8 cellular contexts compared by ENCODE assay signal in the genomic region with DNA sequence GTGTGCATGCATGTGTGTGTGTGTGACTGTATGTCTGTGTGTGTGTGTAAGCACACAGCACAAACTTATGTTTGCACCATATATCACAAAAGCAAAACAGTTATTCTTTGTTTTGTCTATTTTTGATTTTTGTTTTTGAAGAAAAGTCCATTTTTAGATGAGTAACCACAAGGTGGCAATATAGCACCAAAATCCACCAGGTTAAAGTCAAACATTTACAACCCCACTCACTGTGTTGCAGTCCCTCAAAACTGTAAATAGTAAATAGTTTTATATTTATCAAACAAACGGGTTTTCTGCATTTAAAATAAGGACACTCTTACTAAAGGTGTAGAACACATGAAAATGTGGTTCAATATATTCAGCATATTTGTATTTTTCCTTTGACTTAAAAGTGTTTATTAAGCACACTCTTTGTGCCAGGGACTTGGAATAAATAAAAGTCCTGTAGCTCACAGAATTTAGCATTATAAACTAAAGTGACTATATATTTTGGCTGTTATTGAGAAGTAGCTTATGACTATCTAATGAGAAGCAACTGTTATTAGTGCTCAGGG.
DNase-seq lines count a peak whose midpoint lies in the region; ATAC-seq, FAIRE-seq and TF ChIP-seq lines count a peak whose summit lies in the region.

No MANE protein-coding gene starts in this region.

- no peak overlapping the region for H3K9ac ChIP-seq in SU-DHL-6 (ENCODE audit: low read length)

- no peaks in the 10 kb centered on the region for H4K20me1 ChIP-seq in SU-DHL-6 (ENCODE audit: low read depth, low read length)

- no peak overlapping the region for H2AFZ ChIP-seq in SU-DHL-6 (ENCODE audit: low read depth, low read length, severe bottlenecking)

- ATAC-seq in HG02623 (IDR thresholded peaks at IDR 0.05; ENCODE audit: unreplicated experiment) (no peak), GM19397 (IDR thresholded peaks at IDR 0.05; ENCODE audit: unreplicated experiment) (no peak)

- H3K79me2 ChIP-seq in SU-DHL-6 (ENCODE audit: insufficient read depth, low read length) = no peaks in the 10 kb centered on the region

- no peak overlapping the region for H3K4me3 Mint-ChIP-seq in HFFc6

- H3K27ac Mint-ChIP-seq in HFFc6 = no peak overlapping the region

- H3K9me3 Mint-ChIP-seq in HFFc6 = no peaks in the 10 kb centered on the region

- peaks cover 7% of the 10 kb centered on the region; the same call in 1 of the 2 replicates for H3K4me1 Mint-ChIP-seq in HFFc6 (ENCODE audit: low read depth)

- H3K27me3 Mint-ChIP-seq in HFFc6 (ENCODE audit: insufficient read depth) = peaks cover 8% of the 10 kb centered on the region; the same call in 1 of the 2 replicates

- no peaks in the 10 kb centered on the region for H3K36me3 Mint-ChIP-seq in HFFc6 (ENCODE audit: low read depth)

- no peaks in the 10 kb centered on the region for H3K27me3 ChIP-seq in SU-DHL-6 (ENCODE audit: low read length)

- DNase-seq in D721Med (ENCODE audit: insufficient read length, low spot score) = no peak
- peak; percentile 12 for DNase-seq in HFFc6
- peak; percentile 11 for DNase-seq in iPS-NIHi11 (ENCODE audit: low spot score)
- no peak for DNase-seq in mesenteric fat pad (ENCODE audit: low spot score)
- DNase-seq in activated CD8-positive, alpha-beta memory T cell treated with anti-CD3 and anti-CD28 coated beads for 24 hours = no peak

- no peak overlapping the region for H3K4me2 ChIP-seq in SU-DHL-6 (ENCODE audit: low read depth, low read length, poor library complexity, severe bottlenecking)

- no peaks in the 10 kb centered on the region for H3K9me3 ChIP-seq in SU-DHL-6 (ENCODE audit: insufficient read depth, low read length)

- H3F3A ChIP-seq in SU-DHL-6 (ENCODE audit: insufficient read depth) = no peaks in the 10 kb centered on the region

- H3K4me3 ChIP-seq in SU-DHL-6 (ENCODE audit: insufficient read depth, low read length, poor library complexity, severe bottlenecking) = no peak overlapping the region

- TF ChIP-seq CTCF in D721Med (IDR thresholded peaks at IDR 0.05; ENCODE audit: insufficient read depth, missing control alignments) (peak; percentile 56), HFFc6 (IDR thresholded peaks at IDR 0.05) (peak; percentile 85), SU-DHL-6 (IDR thresholded peaks at IDR 0.05; ENCODE audit: insufficient read depth, low read length, poor library complexity, severe bottlenecking) (peak; percentile 60)

- H3K27ac ChIP-seq in SU-DHL-6 (ENCODE audit: low read depth, low read length) = no peak overlapping the region

- H3K9me2 ChIP-seq in SU-DHL-6 (replicated peaks; ENCODE audit: insufficient read depth, low read length) = no peaks in the 10 kb centered on the region

- peak; percentile 60 for FAIRE-seq in D721Med (lab: Jason Lieb, UNC)

- no peaks in the 10 kb centered on the region for H3K36me3 ChIP-seq in SU-DHL-6 (ENCODE audit: low read length)

Comparison
In these comparisons a context has a peak if more than half of its experiments do, and no peak if none do; other contexts are left out.
1. DNase-seq: peak in HFFc6 (single experiment) and iPS-NIHi11 (single experiment); none in D721Med (single experiment), mesenteric fat pad (single experiment) and activated CD8-positive, alpha-beta memory T cell treated with anti-CD3 and anti-CD28 coated beads for 24 hours (single experiment).
2. Peak in every context shown above with its lines, with median percentiles within 50 percentile points of each other: CTCF ChIP-seq.